19 cellular contexts compared by ENCODE assay signal in the genomic region with DNA sequence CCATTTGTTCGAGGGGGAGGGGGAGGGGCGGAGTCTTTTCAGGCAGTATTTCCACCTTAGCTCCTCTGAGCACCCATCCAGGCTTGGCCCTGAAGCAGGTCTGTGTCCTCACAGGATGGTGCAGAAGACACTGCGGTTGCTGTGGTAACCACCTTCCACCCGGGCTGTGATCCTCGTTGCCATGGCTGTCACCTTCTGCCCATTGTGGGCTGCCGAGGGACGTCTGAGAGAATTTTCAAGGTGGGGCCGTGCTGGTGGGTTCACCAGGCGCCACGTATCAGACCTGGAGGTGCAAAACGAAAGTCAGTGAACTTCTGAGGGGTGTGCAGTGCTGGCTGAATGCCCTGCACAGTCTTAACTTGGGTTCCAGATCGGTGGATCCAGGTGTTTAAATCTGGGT. TPM values are rescaled to one million over a fixed set of nuclear protein-coding genes. Genes with fewer than 3 reads are reported as not detected.
A peak's percentile ranks its signal among the peaks of the same experiment; 100 is the strongest.
DNase-seq lines count a peak whose midpoint lies in the region; ATAC-seq lines count a peak whose summit lies in the region.
"Had no signal": no experiment of that assay in that cellular context is flagged by ENCODE, and none has a peak within 500 bp of the region (broad histone marks: within the 10 kb centered on the region; RNA-seq: fewer than 3 reads in every experiment).

No MANE protein-coding gene starts in this region.

- DNase-seq in activated CD4-positive, alpha-beta T cell treated with anti-CD3 and anti-CD28 coated beads, Interleukin-2, amount 10 ng/mL, durations not matched to agents 7 days and 5 days = no peak
- DNase-seq in activated CD4-positive, alpha-beta T cell treated with anti-CD3 and anti-CD28 coated beads for 1 hour = no peak
- DNase-seq in T-cell = peak in 30 of 34 experiments; percentile 7 to 67 (median 31)
- peak; percentile 57 to 75 (median 74) for DNase-seq in effector memory CD8-positive, alpha-beta T cell
- peak; percentile 8 to 11 for DNase-seq in stimulated activated CD8-positive, alpha-beta memory T cell treated with anti-CD3 and anti-CD28 coated beads, Interleukin-4, amount 100 ng/mL, for 1 hour (ENCODE audit: low read depth in 2 of 2, low spot score in 1 of 2)
- DNase-seq in 8988T = no peak
- DNase-seq: activated CD4-positive, alpha-beta T cell treated with anti-CD3 and anti-CD28 coated beads, Interleukin-2, amount 50 U/mL, for 4 hours; activated naive CD4-positive, alpha-beta T cell treated with Interleukin-2 at 50 U/mL for 16 hours; left lung; NCI-H2171 treated with DMSO at 0.1 percent for 48 hours; NCI-H510A treated with DMSO at 0.1 percent for 48 hours; NK-92 treated with Interleukin-12 subunit alpha and Interleukin-12 subunit beta, amount 100 ng/mL, for 24 hours; Peyer's patch; SIG-M5; T1000; transverse colon had no signal

- peaks cover under 1% of the 10 kb centered on the region for H3K36me3 Mint-ChIP-seq in activated CD4-positive, alpha-beta T cell treated with anti-CD3 and anti-CD28 coated beads, Interleukin-2, amount 10 ng/mL, durations not matched to agents 7 days and 5 days (ENCODE audit: low read depth)
- peaks cover 14% of the 10 kb centered on the region for H3K36me3 Mint-ChIP-seq in T-cell
- H3K36me3 Mint-ChIP-seq in effector memory CD8-positive, alpha-beta T cell (ENCODE audit: insufficient read depth) = peaks cover 31% of the 10 kb centered on the region

- H3K27ac Mint-ChIP-seq in activated CD4-positive, alpha-beta T cell treated with anti-CD3 and anti-CD28 coated beads, Interleukin-2, amount 10 ng/mL, durations not matched to agents 7 days and 5 days = peak overlapping the region; percentile 9
- no peak overlapping the region for H3K27ac Mint-ChIP-seq in T-cell
- peak overlapping the region; percentile 78 to 83 for H3K27ac Mint-ChIP-seq in effector memory CD8-positive, alpha-beta T cell
- H3K27ac Mint-ChIP-seq: B cell had no signal

- H3K9me3 Mint-ChIP-seq in activated CD4-positive, alpha-beta T cell treated with anti-CD3 and anti-CD28 coated beads, Interleukin-2, amount 10 ng/mL, durations not matched to agents 7 days and 5 days = no peaks in the 10 kb centered on the region
- no peaks in the 10 kb centered on the region for H3K9me3 Mint-ChIP-seq in T-cell
- H3K9me3 Mint-ChIP-seq in effector memory CD8-positive, alpha-beta T cell = no peaks in the 10 kb centered on the region

- POLR2A ChIA-PET in activated CD4-positive, alpha-beta T cell treated with anti-CD3 and anti-CD28 coated beads, Interleukin-2, amount 10 ng/mL, durations not matched to agents 7 days and 5 days (lab: Charles Lee) = no interaction called here
- POLR2A ChIA-PET in T-cell (lab: Charles Lee) = interaction anchor here in 1 of 2 donors (0.7 to 1.0 kb wide), 2 partner anchors 9 to 26 kb away, joined by 4 read pairs; no protein-coding TSS in a partner anchor

- no peaks in the 10 kb centered on the region for H3K27me3 Mint-ChIP-seq in activated CD4-positive, alpha-beta T cell treated with anti-CD3 and anti-CD28 coated beads, Interleukin-2, amount 10 ng/mL, durations not matched to agents 7 days and 5 days
- no peaks in the 10 kb centered on the region for H3K27me3 Mint-ChIP-seq in T-cell
- H3K27me3 Mint-ChIP-seq in effector memory CD8-positive, alpha-beta T cell = no peaks in the 10 kb centered on the region
- H3K27me3 Mint-ChIP-seq: B cell had no signal

- CTCF ChIA-PET in activated CD4-positive, alpha-beta T cell treated with anti-CD3 and anti-CD28 coated beads, Interleukin-2, amount 10 ng/mL, durations not matched to agents 7 days and 5 days (lab: Charles Lee) = interaction anchor here (1.9 kb wide), 1 partner anchor 10 kb away, joined by 4 read pairs; no protein-coding TSS in a partner anchor
- CTCF ChIA-PET in T-cell (lab: Charles Lee) = interaction anchor here in 1 of 2 donors (0.5 to 1.0 kb wide), 2 partner anchors 8 to 1408 kb away, joined by 3 read pairs; no protein-coding TSS in a partner anchor

- no peak overlapping the region for H3K4me3 Mint-ChIP-seq in activated CD4-positive, alpha-beta T cell treated with anti-CD3 and anti-CD28 coated beads, Interleukin-2, amount 10 ng/mL, durations not matched to agents 7 days and 5 days
- H3K4me3 Mint-ChIP-seq in T-cell = no peak overlapping the region
- peak overlapping the region in 1 of 2 donors; percentile 56 for H3K4me3 Mint-ChIP-seq in effector memory CD8-positive, alpha-beta T cell
- H3K4me3 Mint-ChIP-seq: B cell had no signal

- H3K4me1 Mint-ChIP-seq in activated CD4-positive, alpha-beta T cell treated with anti-CD3 and anti-CD28 coated beads, Interleukin-2, amount 10 ng/mL, durations not matched to agents 7 days and 5 days = peaks cover 11% of the 10 kb centered on the region
- peaks cover 0 to 5% (median 2%) of the 10 kb centered on the region in 3 donors for H3K4me1 Mint-ChIP-seq in T-cell
- peaks cover 6 to 40% of the 10 kb centered on the region in 2 donors for H3K4me1 Mint-ChIP-seq in effector memory CD8-positive, alpha-beta T cell (ENCODE audit: low read depth in 2 of 2)

- peak; percentile 20 to 61 (median 39) for ATAC-seq in T-cell (replicated peaks in 1 of 4)
- peak; percentile 94 for ATAC-seq in effector memory CD8-positive, alpha-beta T cell (replicated peaks)
- ATAC-seq in GM19395 (IDR thresholded peaks at IDR 0.05; ENCODE audit: unreplicated experiment) = no peak
- ATAC-seq in HG03457 (IDR thresholded peaks at IDR 0.05; ENCODE audit: unreplicated experiment) = no peak
- ATAC-seq: left lung had no signal

RNA-seq across cellular contexts. Expression of gene POLR1E, which starts 26.7 kb away (rescaled TPM):
- 10 to 100 TPM; 35.8 to 36.3 TPM for total RNA-seq in activated CD4-positive, alpha-beta T cell treated with anti-CD3 and anti-CD28 coated beads, Interleukin-2, amount 10 ng/mL, durations not matched to agents 7 days and 5 days
- total RNA-seq in T-cell = 10 to 100 TPM; 31.5 to 37.4 (median 35.0) TPM

RNA-seq across cellular contexts. Expression of gene ZBTB5, which starts 47.2 kb away (rescaled TPM):
- total RNA-seq in activated CD4-positive, alpha-beta T cell treated with anti-CD3 and anti-CD28 coated beads, Interleukin-2, amount 10 ng/mL, durations not matched to agents 7 days and 5 days = 10 to 100 TPM; 10.0 to 10.2 TPM
- 10 to 100 TPM; 12.5 to 14.3 (median 13.3) TPM for total RNA-seq in T-cell

Comparison
In these comparisons a context has a peak if more than half of its experiments do, and no peak if none do; other contexts are left out.
1. DNase-seq: peak in T-cell (30 of 34), effector memory CD8-positive, alpha-beta T cell (3 of 3) and stimulated activated CD8-positive, alpha-beta memory T cell treated with anti-CD3 and anti-CD28 coated beads, Interleukin-4, amount 100 ng/mL, for 1 hour (2 of 2); none in activated CD4-positive, alpha-beta T cell treated with anti-CD3 and anti-CD28 coated beads, Interleukin-2, amount 10 ng/mL, durations not matched to agents 7 days and 5 days (single experiment), activated CD4-positive, alpha-beta T cell treated with anti-CD3 and anti-CD28 coated beads for 1 hour (single experiment) and 8988T (single experiment).
2. H3K27ac Mint-ChIP-seq: peak in activated CD4-positive, alpha-beta T cell treated with anti-CD3 and anti-CD28 coated beads, Interleukin-2, amount 10 ng/mL, durations not matched to agents 7 days and 5 days (single experiment) and effector memory CD8-positive, alpha-beta T cell (2 of 2); none in T-cell (0 of 2).
3. ATAC-seq: peak in T-cell (4 of 4) and effector memory CD8-positive, alpha-beta T cell (single experiment); none in GM19395 (single experiment) and HG03457 (single experiment).